7 cellular contexts compared by ENCODE assay signal in genomic region chr6:34792605-34793500, GRCh38. TPM values are rescaled to one million over a fixed set of nuclear protein-coding genes. Genes with fewer than 3 reads are reported as not detected.
DNase-seq lines count a peak whose midpoint lies in the region; ATAC-seq and TF ChIP-seq lines count a peak whose summit lies in the region.

No MANE protein-coding gene starts in this region.

- H3K9me2 ChIP-seq in HCT116 (ENCODE audit: insufficient read depth) = no peaks in the 10 kb centered on the region

- no TSS peak for BruUV-seq in HCT116 (replicated peaks; lab: Mats Ljungman, UMichigan)

- peak overlapping the region; percentile 95 for H4K8ac ChIP-seq in trophoblast cell (ENCODE audit: low read depth, low read length)

- no peak for TF ChIP-seq POLR2A in HCT116 (IDR thresholded peaks at IDR 0.05; ENCODE audit: borderline replicate concordance, extremely low read depth, insufficient read depth, insufficient read length)

- H3K4me3 ChIP-seq in HCT116 (replicated peaks in 1 of 2; ENCODE audit: low read depth in 1 of 2, low read length in 2 of 2) (peak overlapping the region; percentile 76 to 81), trophoblast cell (ENCODE audit: low read depth, low read length) (peak overlapping the region; percentile 90)

- H3K4me1 ChIP-seq in ES-I3 (ENCODE audit: insufficient read depth, low read length) = no peaks in the 10 kb centered on the region
- peaks cover 5 to 17% of the 10 kb centered on the region in 2 experiments; a peak in 3 of 4 replicates for H3K4me1 ChIP-seq in HCT116 (ENCODE audit: control insufficient read depth in 1 of 2, insufficient read depth in 2 of 2, low read length in 2 of 2)
- H3K4me1 ChIP-seq in trophoblast cell (ENCODE audit: control insufficient read depth in 1 of 2, insufficient read depth in 2 of 2, low read length in 2 of 2) = peaks cover 0 to 3% of the 10 kb centered on the region in 2 experiments

- H4K12ac ChIP-seq in trophoblast cell (ENCODE audit: low read depth, low read length) = peak overlapping the region; percentile 95

- TF ChIP-seq CTCF in HCT116 (IDR thresholded peaks at IDR 0.05 in 2 of 3, conservative IDR thresholded peaks at IDR 0.05 in 1 of 3; ENCODE audit: borderline replicate concordance in 1 of 3, insufficient read depth in 1 of 3, low read depth in 2 of 3, low read length in 2 of 3) = no peak

- peak overlapping the region; percentile 85 for H3K9ac ChIP-seq in ES-I3 (ENCODE audit: low read depth, low read length)
- H3K9ac ChIP-seq in HCT116 (ENCODE audit: low read length) = peak overlapping the region; percentile 85
- H3K9ac ChIP-seq in trophoblast cell (ENCODE audit: low read length) = peak overlapping the region; percentile 60

- CTCF ChIA-PET in HCT116 (lab: Charles Lee) = interaction anchor here (1.1 to 2.0 kb wide), 2 partner anchors 10 to 36 kb away, joined by 4 to 6 read pairs; partner anchors contain the start of gene SNRPC

- H3K18ac ChIP-seq in trophoblast cell (ENCODE audit: low read length) = peak overlapping the region; percentile 96

- RAD21 ChIA-PET in HCT116 (lab: Charles Lee; ENCODE audit: low non-redundant PET in 1 of 2, low total read pairs in 2 of 2, uncharacterized antibody in 2 of 2, unreplicated experiment in 2 of 2) = no interaction called here

- H3K9me3 ChIP-seq in ES-I3 (ENCODE audit: control insufficient read depth, insufficient read depth, low read length) = peaks cover 1% of the 10 kb centered on the region
- H3K9me3 ChIP-seq in HCT116 (ENCODE audit: control insufficient read depth in 1 of 2, insufficient read depth in 1 of 2, low read depth in 1 of 2, low read length in 2 of 2) = no peaks in the 10 kb centered on the region
- H3K9me3 ChIP-seq in trophoblast cell (ENCODE audit: insufficient read depth, low read depth, low read length) = no peaks in the 10 kb centered on the region

- peak overlapping the region; percentile 98 for H3K14ac ChIP-seq in trophoblast cell (ENCODE audit: low read length)

- peaks cover 49% of the 10 kb centered on the region for H3K79me2 ChIP-seq in HCT116 (ENCODE audit: insufficient read depth, low read length)
- peaks cover 9% of the 10 kb centered on the region for H3K79me2 ChIP-seq in trophoblast cell (ENCODE audit: control insufficient read depth, insufficient read depth, low read length, poor library complexity)

- DNase-seq in HCT116 (ENCODE audit: low read depth, low spot score) = no peak
- peak; percentile 24 for DNase-seq in NCI-H82 treated with DMSO at 0.1 percent for 48 hours (lab: John Stamatoyannopoulos, UW; ENCODE audit: unreplicated experiment)
- peak; percentile 75 for DNase-seq in amniotic epithelial cell (ENCODE audit: low read depth)
- peak; percentile 28 for DNase-seq in left cardiac atrium
- peak; percentile 44 to 48 for DNase-seq in trophoblast cell

- peak overlapping the region; percentile 37 for H2BK5ac ChIP-seq in trophoblast cell (ENCODE audit: low read depth, low read length, poor library complexity)

- H3K27me3 ChIP-seq in HCT116 (ENCODE audit: insufficient read depth, low read length) (no peaks in the 10 kb centered on the region), trophoblast cell (ENCODE audit: insufficient read depth, low read length) (no peaks in the 10 kb centered on the region)

- peaks cover 12% of the 10 kb centered on the region for H3K79me1 ChIP-seq in trophoblast cell (ENCODE audit: low read length)

- peak overlapping the region; percentile 95 for H4K91ac ChIP-seq in trophoblast cell (ENCODE audit: low read depth, low read length)

- intact Hi-C loops in HCT116 (cut with micrococcal nuclease) (no loop called here), left cardiac atrium (cut with DNase I) (no loop called here)

- no peak for TF ChIP-seq RAD21 in HCT116 (IDR thresholded peaks at IDR 0.05; ENCODE audit: low read depth)

- ATAC-seq in HCT116 (no peak), left cardiac atrium (peak; percentile 39 to 47), GM21381 (IDR thresholded peaks at IDR 0.05; ENCODE audit: unreplicated experiment) (no peak)

- H3K4ac ChIP-seq in trophoblast cell (ENCODE audit: low read depth, low read length) = peak overlapping the region; percentile 88

- peak overlapping the region; percentile 91 for H2BK120ac ChIP-seq in trophoblast cell (ENCODE audit: insufficient read depth, low read length, poor library complexity)

- H2AK5ac ChIP-seq in trophoblast cell (ENCODE audit: low read length) = peak overlapping the region; percentile 93

- no peaks in the 10 kb centered on the region; the same call in 1 of the 2 replicates for H3K36me3 ChIP-seq in ES-I3 (ENCODE audit: insufficient read depth, low read length)
- H3K36me3 ChIP-seq in HCT116 (ENCODE audit: control insufficient read depth in 1 of 2, insufficient read depth in 2 of 2, low read length in 2 of 2) = no peaks in the 10 kb centered on the region
- H3K36me3 ChIP-seq in trophoblast cell (ENCODE audit: control insufficient read depth in 1 of 2, insufficient read depth in 2 of 2, low read length in 2 of 2) = no peaks in the 10 kb centered on the region

- whole genome bisulfite sequencing in trophoblast cell (ENCODE audit: extremely low coverage, insufficient coverage, insufficient read length) = no CpG with 5 or more reads among the region's 20 CpGs

- no peaks in the 10 kb centered on the region for H4K20me1 ChIP-seq in HCT116 (ENCODE audit: insufficient read depth)

- peak overlapping the region; percentile 88 for H2BK12ac ChIP-seq in trophoblast cell (ENCODE audit: low read length)

- POLR2A ChIA-PET in HCT116 (lab: Charles Lee) = interaction anchor here (1.5 kb wide), 1 partner anchor 55 kb away, joined by 3 read pairs; no protein-coding TSS in a partner anchor

- H2AFZ ChIP-seq in HCT116 (ENCODE audit: low read depth, low read length, poor library complexity, severe bottlenecking) (no peak overlapping the region), trophoblast cell (ENCODE audit: insufficient read depth, low read length, poor library complexity) (peak overlapping the region; percentile 98)

- peak overlapping the region; percentile 67 for H3K27ac ChIP-seq in HCT116 (ENCODE audit: low read depth, low read length)
- H3K27ac ChIP-seq in trophoblast cell (ENCODE audit: low read depth, low read length) = peak overlapping the region; percentile 49

- H3K4me2 ChIP-seq in HCT116 (ENCODE audit: low read length) (peak overlapping the region; percentile 82), trophoblast cell (ENCODE audit: low read length) (peak overlapping the region; percentile 89)

- H3K23ac ChIP-seq in trophoblast cell (ENCODE audit: low read length) = no peak overlapping the region

TF ChIP-seq in HCT116, 20 proteins besides CTCF, POLR2A, EP300 and RAD21:
- TF ChIP-seq CEBPB (IDR thresholded peaks at IDR 0.05; ENCODE audit: low read depth) = peak; percentile 65
- TF ChIP-seq ZFX (IDR thresholded peaks at IDR 0.05) = no peak; the same call in 1 of the 2 replicates
- TF ChIP-seq TCF7L2 (IDR thresholded peaks at IDR 0.05; ENCODE audit: borderline replicate concordance, extremely low read depth, insufficient read depth, insufficient read length) = peak; percentile 0
- no peak for TF ChIP-seq CBX3 (IDR thresholded peaks at IDR 0.05; ENCODE audit: low read depth)

RNA-seq across cellular contexts. Expression of gene BLTP3A, which starts 1.0 kb away (rescaled TPM):
- total RNA-seq in HCT116 (2021; ENCODE audit: unreplicated experiment) (21.5 TPM), left cardiac atrium (10 to 100 TPM; 12.4 to 17.5 TPM)
- 9.5 and 11.0 TPM in 2 replicates for polyA plus RNA-seq in HCT116 (2012)
- 4.7 TPM in 2 replicates for polyA plus RNA-seq in trophoblast cell (2013)

RNA-seq across cellular contexts. Expression of gene SNRPC, which starts 35.5 kb away (rescaled TPM):
- 189 TPM for total RNA-seq in HCT116 (2021; ENCODE audit: unreplicated experiment)
- 169 and 227 TPM in 2 replicates for polyA plus RNA-seq in HCT116 (2012)
- 10 to 100 TPM; 87.6 to 91.1 TPM for total RNA-seq in left cardiac atrium
- 130 and 134 TPM in 2 replicates for polyA plus RNA-seq in trophoblast cell (2013)

Comparison
In these comparisons a context has a peak if more than half of its experiments do, and no peak if none do; other contexts are left out.
1. ATAC-seq: peak in left cardiac atrium (2 of 2); none in HCT116 (single experiment) and GM21381 (single experiment).
2. Peak in every context shown above with its lines, with median percentiles within 50 percentile points of each other: H3K9ac ChIP-seq.